In the genomic region with DNA sequence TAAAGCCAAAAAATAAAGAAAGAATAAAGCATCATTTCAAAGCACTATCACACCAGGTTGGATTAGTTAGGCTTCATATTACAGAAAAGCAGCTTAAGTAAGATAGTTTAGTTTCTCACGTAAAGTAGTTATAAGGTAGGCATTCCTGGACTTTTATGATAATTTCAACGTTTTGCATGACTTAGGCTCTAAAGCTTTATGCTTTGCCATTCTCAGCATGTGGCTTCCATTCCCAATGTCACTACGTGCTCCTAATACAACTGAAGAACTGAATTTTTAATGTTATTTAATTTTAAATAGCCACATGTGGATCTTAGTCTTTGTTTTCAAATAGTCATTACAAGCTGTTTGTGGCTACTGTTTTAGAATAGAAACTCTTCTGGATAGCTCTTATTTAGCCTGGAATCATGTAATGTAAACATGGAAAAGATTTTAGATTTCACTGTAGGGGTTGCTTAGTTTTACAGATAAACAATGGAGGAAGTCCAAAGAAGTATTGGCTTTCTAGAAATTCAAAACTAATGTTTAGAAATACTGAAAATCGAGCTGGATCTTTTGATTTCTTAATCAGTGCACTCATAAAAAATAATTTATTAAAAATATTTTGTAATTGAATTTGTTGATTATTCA, we compare ENCODE assay signal across 23 cellular contexts.
"Had no signal": no experiment of that assay in that cellular context is flagged by ENCODE, and none has a peak within 500 bp of the region (broad histone marks: within the 10 kb centered on the region; RNA-seq: fewer than 3 reads in every experiment).

No MANE protein-coding gene starts in this region.

- H3K9me3 ChIP-seq: ascending aorta, esophagus squamous epithelium, heart left ventricle, left lung, lower lobe of right lung, right lobe of liver, tibial nerve had no signal

- DNase-seq: activated CD4-positive, alpha-beta memory T cell treated with anti-CD3 and anti-CD28 coated beads, Interleukin-2, amount 10 ng/mL, durations not matched to agents 7 days and 5 days; activated CD4-positive, alpha-beta T cell treated with anti-CD3 and anti-CD28 coated beads, Interleukin-2, amount 10 ng/mL, durations not matched to agents 7 days and 5 days; activated CD4-positive, CD25-positive, alpha-beta regulatory T cell treated with anti-CD3 and anti-CD28 coated beads, Interleukin-2, amount 50 U/mL, for 72 hours; activated CD8-positive, alpha-beta memory T cell treated with anti-CD3 and anti-CD28 coated beads, Interleukin-2, amount 50 U/mL, for 48 hours; activated gamma-delta T cell; activated naive CD4-positive, alpha-beta T cell treated with anti-CD3 and anti-CD28 coated beads, Interleukin-2, amount 10 ng/mL, durations not matched to agents 7 days and 5 days; activated naive CD8-positive, alpha-beta T cell treated with anti-CD3 and anti-CD28 coated beads, Interleukin-2, amount 10 ng/mL, durations not matched to agents 7 days and 5 days; activated T-cell treated with anti-CD3 and anti-CD28 coated beads, Interleukin-2, amount 50 U/mL, for 24 hours; brain microvascular endothelial cell; esophagus squamous epithelium; heart left ventricle; hypothalamus; kidney glomerular epithelial cell; left lung; lower lobe of right lung; mesendoderm; right lobe of liver; stimulated activated CD4-positive, alpha-beta T cell treated with anti-CD3 and anti-CD28 coated beads, Interleukin-2, amount 100 ng/mL, for 48 hours; stimulated activated naive CD4-positive, alpha-beta T cell treated with Interleukin-2 at 50 U/mL for 16 hours; T-helper 2 cell had no signal

- H3K27me3 ChIP-seq: ascending aorta, brain microvascular endothelial cell, esophagus squamous epithelium, heart left ventricle, left lung, right lobe of liver, tibial nerve had no signal

- ATAC-seq: left lung; lower lobe of right lung; natural killer cell treated with Interleukin-12 subunit alpha and Interleukin-12 subunit beta and Interleukin-15 and Interleukin-18, amount 100 ng/mL, for 72 hours had no signal

- H3K36me3 ChIP-seq: ascending aorta, brain microvascular endothelial cell, esophagus squamous epithelium, heart left ventricle, left lung, lower lobe of right lung, right lobe of liver, tibial nerve had no signal

- H3K27ac ChIP-seq: brain microvascular endothelial cell, esophagus squamous epithelium, heart left ventricle, left lung, lower lobe of right lung, right lobe of liver, tibial nerve had no signal

- H3K4me1 ChIP-seq: ascending aorta, esophagus squamous epithelium, heart left ventricle, left lung, lower lobe of right lung, right lobe of liver, tibial nerve had no signal

- H3K4me3 ChIP-seq: ascending aorta, esophagus squamous epithelium, heart left ventricle, left lung, lower lobe of right lung, right lobe of liver, tibial nerve had no signal
